In genomic region chr20:44022464-44022863, GRCh38 we compare ENCODE assay signal across 30 cellular contexts.
"Had no signal": no experiment of that assay in that cellular context is flagged by ENCODE, and none has a peak within 500 bp of the region (broad histone marks: within the 10 kb centered on the region; RNA-seq: fewer than 3 reads in every experiment).

No MANE protein-coding gene starts in this region.

- H3K36me3 Mint-ChIP-seq: natural killer cell; stimulated activated memory B cell treated with anti-CD40 and anti-IgM and Interleukin-4, amounts not matched to agents 10 μg/mL and 1 μg/mL and 100 μg/mL, for 72 hours had no signal

- H3K4me3 ChIP-seq: breast epithelium, esophagus muscularis mucosa, heart left ventricle, left lung, lung, sigmoid colon, tibial nerve had no signal

- H3K27ac ChIP-seq: breast epithelium, esophagus muscularis mucosa, foreskin keratinocyte, heart left ventricle, left lung, sigmoid colon, tibial nerve, WERI-Rb-1 had no signal

- H3K27me3 Mint-ChIP-seq: stimulated activated memory B cell treated with anti-CD40 and anti-IgM and Interleukin-4, amounts not matched to agents 10 μg/mL and 1 μg/mL and 100 μg/mL, for 72 hours had no signal

- H3K9me3 Mint-ChIP-seq: activated naive CD8-positive, alpha-beta T cell treated with anti-CD3 and anti-CD28 coated beads, Interleukin-2, amount 50 U/mL, for 24 hours; central memory CD8-positive, alpha-beta T cell; natural killer cell; stimulated activated memory B cell treated with anti-CD40 and anti-IgM and Interleukin-4, amounts not matched to agents 10 μg/mL and 1 μg/mL and 100 μg/mL, for 72 hours had no signal

- H3K4me1 ChIP-seq: breast epithelium, foreskin keratinocyte had no signal

- H3K4me3 Mint-ChIP-seq: activated CD8-positive, alpha-beta T cell treated with anti-CD3 and anti-CD28 coated beads, Interleukin-2, amount 10 ng/mL, durations not matched to agents 7 days and 5 days; activated naive CD8-positive, alpha-beta T cell treated with anti-CD3 and anti-CD28 coated beads, Interleukin-2, amount 50 U/mL, for 24 hours; central memory CD8-positive, alpha-beta T cell; natural killer cell; stimulated activated memory B cell treated with anti-CD40 and anti-IgM and Interleukin-4, amounts not matched to agents 10 μg/mL and 1 μg/mL and 100 μg/mL, for 72 hours; T-helper 17 cell had no signal

- ATAC-seq: activated CD4-positive, CD25-positive, alpha-beta regulatory T cell treated with anti-CD3 and anti-CD28 coated beads, Interleukin-2, amount 50 U/mL, for 24 hours; activated CD8-positive, alpha-beta T cell treated with anti-CD3 and anti-CD28 coated beads, Interleukin-2, amount 10 ng/mL, durations not matched to agents 7 days and 5 days; activated naive CD8-positive, alpha-beta T cell treated with anti-CD3 and anti-CD28 coated beads, Interleukin-2, amount 50 U/mL, for 24 hours; foreskin keratinocyte; heart left ventricle; left lung; natural killer cell; stimulated activated memory B cell treated with anti-CD40 and anti-IgM and Interleukin-4, amounts not matched to agents 10 μg/mL and 1 μg/mL and 100 μg/mL, for 72 hours; T-helper 17 cell had no signal

- H3K36me3 ChIP-seq: breast epithelium, esophagus muscularis mucosa, heart left ventricle, left lung, sigmoid colon, tibial nerve, WERI-Rb-1 had no signal

- FAIRE-seq: small intestine had no signal

- H3K27ac Mint-ChIP-seq: activated CD8-positive, alpha-beta T cell treated with anti-CD3 and anti-CD28 coated beads, Interleukin-2, amount 10 ng/mL, durations not matched to agents 7 days and 5 days; activated naive CD8-positive, alpha-beta T cell treated with anti-CD3 and anti-CD28 coated beads, Interleukin-2, amount 50 U/mL, for 24 hours; natural killer cell; progenitor cell of endocrine pancreas; stimulated activated memory B cell treated with anti-CD40 and anti-IgM and Interleukin-4, amounts not matched to agents 10 μg/mL and 1 μg/mL and 100 μg/mL, for 72 hours had no signal

- DNase-seq: activated CD4-positive, alpha-beta T cell treated with anti-CD3 and anti-CD28 coated beads for 48 hours; activated CD8-positive, alpha-beta T cell treated with anti-CD3 and anti-CD28 coated beads, Interleukin-2, amount 10 ng/mL, durations not matched to agents 7 days and 5 days; activated gamma-delta T cell; activated naive CD4-positive, alpha-beta T cell treated with anti-CD3 and anti-CD28 coated beads, Interleukin-2, amount 50 U/mL, for 16 hours; activated naive CD8-positive, alpha-beta T cell treated with anti-CD3 and anti-CD28 coated beads, Interleukin-2, amount 50 U/mL, for 24 hours; amygdala; dermis blood vessel endothelial cell; effector CD4-positive, alpha-beta T cell; foreskin keratinocyte; heart left ventricle; kidney glomerular epithelial cell; left lung; mesendoderm; natural killer cell; sigmoid colon; small intestine; stimulated activated CD4-positive, alpha-beta T cell treated with anti-CD3 and anti-CD28 coated beads, Interleukin-1b, Interleukin-23, amount 100 ng/mL, for 48 hours; stimulated activated CD4-positive, alpha-beta T cell treated with anti-CD3 and anti-CD28 coated beads, Interleukin-4, amount 100 ng/mL, for 4 hours; stimulated activated CD8-positive, alpha-beta memory T cell treated with anti-CD3 and anti-CD28 coated beads, Interleukin-4, amount 100 ng/mL, for 48 hours; T-helper 17 cell; T1000; WERI-Rb-1 had no signal

- H3K27me3 ChIP-seq: esophagus muscularis mucosa, left lung had no signal

- H3K9me3 ChIP-seq: breast epithelium, esophagus muscularis mucosa, heart left ventricle, left lung, sigmoid colon, tibial nerve had no signal
